1 cellular context compared by ENCODE assay signal in the genomic region with DNA sequence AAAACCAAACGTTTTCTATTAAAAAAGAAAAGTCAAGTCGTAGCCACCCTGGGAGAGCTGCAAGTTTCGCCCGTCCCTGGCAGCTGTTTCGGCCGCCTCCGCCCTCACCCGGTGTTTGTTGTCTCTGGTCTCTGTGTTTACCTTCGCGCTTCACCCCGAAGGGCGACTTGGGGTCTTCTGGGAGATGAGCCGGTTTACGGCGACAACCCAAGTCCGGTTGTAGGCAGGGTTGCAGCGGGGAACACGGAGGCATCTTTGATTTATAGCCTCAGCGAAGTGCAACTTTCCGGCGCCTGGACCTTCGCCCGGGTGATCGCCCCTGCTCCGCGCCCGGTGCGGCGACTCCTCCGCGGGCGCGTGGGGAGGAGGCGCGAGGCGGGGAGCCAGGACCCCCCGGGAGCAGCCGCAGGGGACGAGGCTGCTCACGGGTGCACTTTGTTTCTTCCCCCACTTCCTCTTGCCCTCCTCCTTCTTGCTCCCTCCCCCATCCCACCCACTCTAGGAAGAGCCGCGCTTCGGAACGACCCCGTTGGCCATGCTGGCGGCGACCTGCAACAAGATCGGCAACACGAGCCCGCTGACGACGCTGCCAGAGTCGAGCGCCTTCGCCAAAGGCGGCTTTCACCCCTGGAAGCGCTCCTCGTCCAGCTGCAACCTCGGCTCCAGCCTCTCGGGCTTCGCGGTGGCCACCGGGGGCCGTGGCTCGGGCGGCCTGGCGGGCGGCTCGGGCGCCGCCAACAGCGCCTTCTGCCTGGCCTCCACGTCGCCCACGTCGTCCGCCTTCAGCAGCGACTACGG.
TF ChIP-seq lines count a peak whose summit lies in the region.

No MANE protein-coding gene starts in this region.

TF ChIP-seq in WTC11, 78 proteins besides CTCF, POLR2A, EP300 and RAD21 (continued from another document):
- peak; percentile 32; the same call in 1 of the 2 replicates for TF ChIP-seq FOXP1 (CRISPR knock-in tag; IDR thresholded peaks at IDR 0.05; ENCODE audit: borderline replicate concordance)
- TF ChIP-seq, protein P1, sequence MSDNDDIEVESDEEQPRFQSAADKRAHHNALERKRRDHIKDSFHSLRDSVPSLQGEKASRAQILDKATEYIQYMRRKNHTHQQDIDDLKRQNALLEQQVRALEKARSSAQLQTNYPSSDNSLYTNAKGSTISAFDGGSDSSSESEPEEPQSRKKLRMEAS (CRISPR knock-in tag; IDR thresholded peaks at IDR 0.05) = peak; percentile 36; the same call in 1 of the 2 replicates
- no peak for TF ChIP-seq RORB (CRISPR knock-in tag; IDR thresholded peaks at IDR 0.05)
- 0 out of 2 replicates have a peak, but pooled peaks have one; percentile 34 for TF ChIP-seq NFE2L1 (CRISPR knock-in tag; IDR thresholded peaks at IDR 0.05)
- 0 out of 2 replicates have a peak, but pooled peaks have one; percentile 24 for TF ChIP-seq ZNF219 (CRISPR knock-in tag; IDR thresholded peaks at IDR 0.05; ENCODE audit: borderline replicate concordance)
- TF ChIP-seq, protein P2, sequence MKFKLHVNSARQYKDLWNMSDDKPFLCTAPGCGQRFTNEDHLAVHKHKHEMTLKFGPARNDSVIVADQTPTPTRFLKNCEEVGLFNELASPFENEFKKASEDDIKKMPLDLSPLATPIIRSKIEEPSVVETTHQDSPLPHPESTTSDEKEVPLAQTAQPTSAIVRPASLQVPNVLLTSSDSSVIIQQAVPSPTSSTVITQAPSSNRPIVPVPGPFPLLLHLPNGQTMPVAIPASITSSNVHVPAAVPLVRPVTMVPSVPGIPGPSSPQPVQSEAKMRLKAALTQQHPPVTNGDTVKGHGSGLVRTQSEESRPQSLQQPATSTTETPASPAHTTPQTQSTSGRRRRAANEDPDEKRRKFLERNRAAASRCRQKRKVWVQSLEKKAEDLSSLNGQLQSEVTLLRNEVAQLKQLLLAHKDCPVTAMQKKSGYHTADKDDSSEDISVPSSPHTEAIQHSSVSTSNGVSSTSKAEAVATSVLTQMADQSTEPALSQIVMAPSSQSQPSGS (CRISPR knock-in tag; IDR thresholded peaks at IDR 0.05; ENCODE audit: borderline replicate concordance, low read depth) = no peak
- TF ChIP-seq, protein P3, sequence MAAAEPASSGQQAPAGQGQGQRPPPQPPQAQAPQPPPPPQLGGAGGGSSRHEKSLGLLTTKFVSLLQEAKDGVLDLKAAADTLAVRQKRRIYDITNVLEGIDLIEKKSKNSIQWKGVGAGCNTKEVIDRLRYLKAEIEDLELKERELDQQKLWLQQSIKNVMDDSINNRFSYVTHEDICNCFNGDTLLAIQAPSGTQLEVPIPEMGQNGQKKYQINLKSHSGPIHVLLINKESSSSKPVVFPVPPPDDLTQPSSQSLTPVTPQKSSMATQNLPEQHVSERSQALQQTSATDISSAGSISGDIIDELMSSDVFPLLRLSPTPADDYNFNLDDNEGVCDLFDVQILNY (CRISPR knock-in tag; IDR thresholded peaks at IDR 0.05) = 0 out of 2 replicates have a peak, but pooled peaks have one; percentile 37
